ENCODE assay signal across 11 cellular contexts in the genomic region with DNA sequence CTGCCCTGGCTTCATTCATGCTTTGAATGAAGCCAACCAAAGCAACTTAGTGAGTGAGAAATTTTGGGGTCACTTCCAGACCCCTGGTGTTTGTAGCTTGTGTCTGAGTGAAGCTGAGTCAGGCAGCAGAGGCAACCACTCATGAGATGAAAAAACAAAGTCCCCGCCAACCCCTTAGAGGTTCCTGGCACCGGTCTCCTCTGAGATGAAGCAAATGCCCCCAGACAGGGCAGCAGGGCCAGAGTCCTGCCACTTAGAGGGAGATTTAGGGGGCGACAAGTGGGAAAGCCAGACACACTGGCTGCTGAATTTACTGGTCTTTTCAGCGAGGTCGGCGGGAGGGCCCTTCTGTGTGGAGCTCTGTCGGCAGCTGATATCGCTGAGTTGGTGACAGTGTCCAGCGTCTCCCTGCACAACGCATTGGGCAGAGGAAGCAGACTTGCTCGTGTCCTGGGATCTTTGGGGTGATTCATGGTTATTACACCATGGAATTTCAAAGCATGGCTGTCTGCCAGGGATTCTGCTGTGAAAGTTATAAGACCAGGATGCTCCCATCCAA.
A peak's percentile ranks its signal among the peaks of the same experiment; 100 is the strongest.
DNase-seq lines count a peak whose midpoint lies in the region; ATAC-seq and TF ChIP-seq lines count a peak whose summit lies in the region.
"Had no signal": no experiment of that assay in that cellular context is flagged by ENCODE, and none has a peak within 500 bp of the region (broad histone marks: within the 10 kb centered on the region; RNA-seq: fewer than 3 reads in every experiment).

No MANE protein-coding gene starts in this region.

- H3K27ac Mint-ChIP-seq in activated naive CD4-positive, alpha-beta T cell treated with anti-CD3 and anti-CD28 coated beads, Interleukin-2, amount 50 U/mL, for 72 hours: no peak overlapping the region
- H3K27ac Mint-ChIP-seq: activated T-helper 17 cell treated with anti-CD3 and anti-CD28 coated beads, Interleukin-2, amount 50 U/mL, for 72 hours had no signal

- no peak for ATAC-seq in activated naive CD4-positive, alpha-beta T cell treated with anti-CD3 and anti-CD28 coated beads, Interleukin-2, amount 50 U/mL, for 72 hours
- no peak for ATAC-seq in GM18502 (IDR thresholded peaks at IDR 0.05; ENCODE audit: poor library complexity, unreplicated experiment)
- ATAC-seq: activated T-helper 17 cell treated with anti-CD3 and anti-CD28 coated beads, Interleukin-2, amount 50 U/mL, for 72 hours had no signal

- no peak overlapping the region for H3K4me3 ChIP-seq in cardiac fibroblast (replicated peaks in 1 of 2; ENCODE audit: low read depth in 2 of 2, low read length in 2 of 2)

- DNase-seq in AG08395 (ENCODE audit: low spot score) (peak; percentile 81), LoVo (ENCODE audit: low spot score) (peak; percentile 38), cardiac fibroblast (ENCODE audit: low read depth in 2 of 2) (peak; percentile 83 to 91), myocyte (ENCODE audit: low read depth) (peak; percentile 74), NCI-H1048 (lab: John Stamatoyannopoulos, UW) (no peak), DMS79 (lab: John Stamatoyannopoulos, UW) (no peak)
- no peak for DNase-seq in activated naive CD4-positive, alpha-beta T cell treated with anti-CD3 and anti-CD28 coated beads, Interleukin-2, amount 50 U/mL, for 72 hours (ENCODE audit: low spot score in 2 of 2)
- DNase-seq: stimulated activated CD4-positive, alpha-beta T cell treated with anti-CD3 and anti-CD28 coated beads, Interleukin-12 subunit alpha, Interleukin-12 subunit beta, amount 100 ng/mL, for 4 hours; stimulated activated naive CD4-positive, alpha-beta T cell had no signal

- H3K9me3 Mint-ChIP-seq in activated naive CD4-positive, alpha-beta T cell treated with anti-CD3 and anti-CD28 coated beads, Interleukin-2, amount 50 U/mL, for 72 hours: peaks cover 0 to 7% of the 10 kb centered on the region in 2 donors

- TF ChIP-seq CTCF in cardiac fibroblast (IDR thresholded peaks at IDR 0.05; ENCODE audit: low read depth, low read length): no peak

- peaks cover 0 to 6% of the 10 kb centered on the region in 2 donors for H3K36me3 Mint-ChIP-seq in activated naive CD4-positive, alpha-beta T cell treated with anti-CD3 and anti-CD28 coated beads, Interleukin-2, amount 50 U/mL, for 72 hours

Comparison
In these comparisons a context has a peak if more than half of its experiments do, and no peak if none do; other contexts are left out.
1. DNase-seq: peak in AG08395 (single experiment), LoVo (single experiment), cardiac fibroblast (2 of 2) and myocyte (single experiment); none in NCI-H1048 (single experiment), DMS79 (single experiment) and activated naive CD4-positive, alpha-beta T cell treated with anti-CD3 and anti-CD28 coated beads, Interleukin-2, amount 50 U/mL, for 72 hours (0 of 2).